Comparison of ENCODE assay signal across 11 cellular contexts in the genomic region with DNA sequence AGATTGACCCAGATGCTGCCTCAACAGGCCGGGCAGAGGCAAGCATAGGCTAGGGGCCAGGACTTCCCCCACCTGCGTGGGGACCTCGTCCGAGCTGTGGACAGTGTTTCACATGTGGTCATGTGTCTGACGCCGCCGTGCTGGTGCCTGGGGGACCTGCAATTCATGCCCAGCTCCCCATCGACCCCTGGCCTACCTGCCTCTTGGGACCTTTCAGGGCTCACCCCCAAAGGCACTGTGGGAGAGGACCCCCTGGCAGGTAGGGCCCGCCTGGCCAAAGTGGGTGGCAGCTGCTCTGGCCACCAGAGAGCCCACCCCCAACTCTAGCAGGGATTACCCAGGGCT. TPM values are rescaled to one million over a fixed set of nuclear protein-coding genes. Genes with fewer than 3 reads are reported as not detected.
DNase-seq lines count a peak whose midpoint lies in the region; ATAC-seq, FAIRE-seq and TF ChIP-seq lines count a peak whose summit lies in the region.
"Had no signal": no experiment of that assay in that cellular context is flagged by ENCODE, and none has a peak within 500 bp of the region (broad histone marks: within the 10 kb centered on the region; RNA-seq: fewer than 3 reads in every experiment).

No MANE protein-coding gene starts in this region.

- peaks cover 15 to 20% of the 10 kb centered on the region in 2 donors for H3K4me1 Mint-ChIP-seq in effector memory CD8-positive, alpha-beta T cell (ENCODE audit: low read depth in 2 of 2)
- H3K4me1 Mint-ChIP-seq in neural progenitor cell = peaks cover 50% of the 10 kb centered on the region
- peaks cover 20 to 38% (median 32%) of the 10 kb centered on the region in 7 donors for H3K4me1 Mint-ChIP-seq in naive thymus-derived CD4-positive, alpha-beta T cell

- peaks cover 91% of the 10 kb centered on the region for H4K20me1 ChIP-seq in BLaER1
- peaks cover 78% of the 10 kb centered on the region for H4K20me1 ChIP-seq in neural progenitor cell (ENCODE audit: low read depth)

- 79% methylated on average over 9 of the region's 9 CpGs; no CpG with 5 or more reads in 1 of the 2 donors for WGBS in transverse colon (ENCODE audit: low coverage in 1 of 2), 2 donors

- TF ChIP-seq CTCF in HL-60 (IDR thresholded peaks at IDR 0.05; ENCODE audit: insufficient read depth, low read length) = no peak
- TF ChIP-seq CTCF in neural progenitor cell (IDR thresholded peaks at IDR 0.05) = no peak
- TF ChIP-seq CTCF in transverse colon (IDR thresholded peaks at IDR 0.05) = no peak

- no peak for TF ChIP-seq EP300 in transverse colon (IDR thresholded peaks at IDR 0.05; ENCODE audit: low read depth)

- H3K27me3 Mint-ChIP-seq in effector memory CD8-positive, alpha-beta T cell = no peaks in the 10 kb centered on the region
- H3K27me3 Mint-ChIP-seq in neural progenitor cell (ENCODE audit: insufficient read depth, low read depth) = peaks cover 6% of the 10 kb centered on the region
- H3K27me3 Mint-ChIP-seq in naive thymus-derived CD4-positive, alpha-beta T cell = no peaks in the 10 kb centered on the region
- H3K27me3 Mint-ChIP-seq: CD4-positive, alpha-beta T cell; T-cell had no signal

- ATAC-seq in effector memory CD8-positive, alpha-beta T cell (replicated peaks) = no peak
- ATAC-seq in naive thymus-derived CD4-positive, alpha-beta T cell = no peak
- ATAC-seq: T-cell had no signal

- CTCF ChIA-PET in naive thymus-derived CD4-positive, alpha-beta T cell (lab: Charles Lee) = no interaction called here

- H3K27ac Mint-ChIP-seq in effector memory CD8-positive, alpha-beta T cell = peak overlapping the region; percentile 46 to 63
- H3K27ac Mint-ChIP-seq in neural progenitor cell = no peak overlapping the region
- peak overlapping the region in 1 of 9 donors; percentile 56 for H3K27ac Mint-ChIP-seq in naive thymus-derived CD4-positive, alpha-beta T cell
- H3K27ac Mint-ChIP-seq: CD4-positive, alpha-beta T cell; T-cell had no signal

- H3K4me2 ChIP-seq in BLaER1 = peak overlapping the region; percentile 99
- peak overlapping the region; percentile 66 for H3K4me2 ChIP-seq in neural progenitor cell

- peaks cover 81% of the 10 kb centered on the region for H3K4me1 ChIP-seq in BLaER1
- peaks cover 56% of the 10 kb centered on the region for H3K4me1 ChIP-seq in neural progenitor cell
- H3K4me1 ChIP-seq in naive thymus-derived CD4-positive, alpha-beta T cell (ENCODE audit: control insufficient read depth in 2 of 2, insufficient read depth in 2 of 2, low read length in 2 of 2) = peaks cover 11 to 27% of the 10 kb centered on the region in 2 donors
- H3K4me1 ChIP-seq in transverse colon = peaks cover 7 to 30% (median 24%) of the 10 kb centered on the region in 4 donors

- in situ Hi-C loops in transverse colon (cut with MboI; ENCODE audit: low pct_ligation_motif_present in 1 of 4, low pct_unique_long_range_greater_than_20kb in 1 of 4, low sequenced_read_pairs in 3 of 4) = no loop called here

- DNase-seq in HL-60 (ENCODE audit: low read depth in 1 of 2, low spot score in 1 of 2) (no peak), neural progenitor cell (ENCODE audit: low spot score) (no peak), SKM-1 treated with dmso at 0.1 percent for 144 hours (lab: John Stamatoyannopoulos, UW; ENCODE audit: unreplicated experiment) (no peak), urothelium cell line (ENCODE audit: low spot score) (no peak), transverse colon (no peak)
- DNase-seq in effector memory CD8-positive, alpha-beta T cell = no peak
- no peak for DNase-seq in naive thymus-derived CD4-positive, alpha-beta T cell

- H3F3A ChIP-seq in neural progenitor cell (ENCODE audit: low read depth) = peaks cover 33% of the 10 kb centered on the region

- H3K36me3 ChIP-seq in BLaER1 (peaks cover 37% of the 10 kb centered on the region), neural progenitor cell (no peaks in the 10 kb centered on the region), transverse colon (no peaks in the 10 kb centered on the region)
- peaks cover 0 to 15% (median 0%) of the 10 kb centered on the region in 3 experiments for H3K36me3 ChIP-seq in naive thymus-derived CD4-positive, alpha-beta T cell (ENCODE audit: control insufficient read depth in 2 of 3, insufficient read depth in 3 of 3, low read length in 3 of 3)

- H3K27ac ChIP-seq in BLaER1 = peak overlapping the region; percentile 95
- peak overlapping the region; percentile 58 for H3K27ac ChIP-seq in HL-60 (replicated peaks)
- H3K27ac ChIP-seq in neural progenitor cell = peak overlapping the region; percentile 19
- no peak overlapping the region for H3K27ac ChIP-seq in naive thymus-derived CD4-positive, alpha-beta T cell (ENCODE audit: low read depth, low read length)
- no peak overlapping the region for H3K27ac ChIP-seq in transverse colon

- POLR2A ChIA-PET in naive thymus-derived CD4-positive, alpha-beta T cell (lab: Charles Lee) = no interaction called here

- no peak overlapping the region for H2AFZ ChIP-seq in neural progenitor cell (replicated peaks)

- no peak overlapping the region for H3K4me3 Mint-ChIP-seq in effector memory CD8-positive, alpha-beta T cell
- peak overlapping the region; percentile 61 for H3K4me3 Mint-ChIP-seq in neural progenitor cell
- peak overlapping the region in 1 of 10 donors; percentile 34 for H3K4me3 Mint-ChIP-seq in naive thymus-derived CD4-positive, alpha-beta T cell
- H3K4me3 Mint-ChIP-seq: T-cell had no signal

- H3K4me3 ChIP-seq in BLaER1 = peak overlapping the region; percentile 96
- no peak overlapping the region for H3K4me3 ChIP-seq in HL-60 (replicated peaks; ENCODE audit: insufficient read depth, low read length)
- H3K4me3 ChIP-seq in neural progenitor cell = peak overlapping the region; percentile 6
- no peak overlapping the region for H3K4me3 ChIP-seq in naive thymus-derived CD4-positive, alpha-beta T cell (ENCODE audit: low read length)
- H3K4me3 ChIP-seq in transverse colon = no peak overlapping the region

- peak overlapping the region; percentile 87 for H3K9ac ChIP-seq in BLaER1
- H3K9ac ChIP-seq in neural progenitor cell = no peak overlapping the region

- FAIRE-seq in urothelium cell line (lab: Jason Lieb, UNC) = no peak
- FAIRE-seq: small intestine had no signal

- TF ChIP-seq POLR2A in transverse colon (IDR thresholded peaks at IDR 0.05) = no peak

- no peaks in the 10 kb centered on the region for H3K9me3 ChIP-seq in BLaER1
- no peaks in the 10 kb centered on the region for H3K9me3 ChIP-seq in neural progenitor cell (ENCODE audit: low read depth)
- no peaks in the 10 kb centered on the region for H3K9me3 ChIP-seq in naive thymus-derived CD4-positive, alpha-beta T cell (ENCODE audit: control insufficient read depth in 2 of 3, low read length in 3 of 3)
- no peaks in the 10 kb centered on the region for H3K9me3 ChIP-seq in transverse colon

- peaks cover 69% of the 10 kb centered on the region for H3K79me2 ChIP-seq in neural progenitor cell (ENCODE audit: low read depth)

- intact Hi-C loops in naive thymus-derived CD4-positive, alpha-beta T cell (cut with micrococcal nuclease) = no loop called here
- intact Hi-C loops in transverse colon (cut with DNase I; ENCODE audit: low total_unique reads) = no loop called here

- no peaks in the 10 kb centered on the region for H3K9me3 Mint-ChIP-seq in effector memory CD8-positive, alpha-beta T cell
- no peaks in the 10 kb centered on the region for H3K9me3 Mint-ChIP-seq in neural progenitor cell
- H3K9me3 Mint-ChIP-seq in naive thymus-derived CD4-positive, alpha-beta T cell = peaks cover 0 to under 1% (median 0%) of the 10 kb centered on the region in 11 donors
- H3K9me3 Mint-ChIP-seq: CD4-positive, alpha-beta T cell; T-cell had no signal

- H3K36me3 Mint-ChIP-seq in effector memory CD8-positive, alpha-beta T cell (ENCODE audit: insufficient read depth) = peaks cover 20% of the 10 kb centered on the region
- H3K36me3 Mint-ChIP-seq in neural progenitor cell = peaks cover 6% of the 10 kb centered on the region
- no peaks in the 10 kb centered on the region for H3K36me3 Mint-ChIP-seq in naive thymus-derived CD4-positive, alpha-beta T cell

- H3K27me3 ChIP-seq in BLaER1 (no peaks in the 10 kb centered on the region), HL-60 (ENCODE audit: insufficient read depth, poor library complexity, severe bottlenecking) (no peaks in the 10 kb centered on the region), neural progenitor cell (no peaks in the 10 kb centered on the region), transverse colon (no peaks in the 10 kb centered on the region)
- no peaks in the 10 kb centered on the region for H3K27me3 ChIP-seq in naive thymus-derived CD4-positive, alpha-beta T cell (ENCODE audit: control insufficient read depth in 2 of 2, insufficient read depth in 2 of 2, low read length in 2 of 2)

RNA-seq across cellular contexts. Expression of gene TMEM201, which starts 4.4 kb away (rescaled TPM):
- total RNA-seq in neural progenitor cell (ENCODE audit: low replicate concordance) (1.9 and 7.3 TPM in 2 replicates), transverse colon (10 to 100 TPM in 1 of 4 donors, 1 to 10 TPM in 3; 2.6 to 19.7 (median 6.0) TPM)
- total RNA-seq in naive thymus-derived CD4-positive, alpha-beta T cell = 10 to 100 TPM in 3 of 5 experiments, 1 to 10 TPM in 2; 9.0 to 18.5 (median 10.0) TPM
- 1 to 10 TPM; 1.0 to 3.3 TPM for polyA plus RNA-seq in naive thymus-derived CD4-positive, alpha-beta T cell

RNA-seq across cellular contexts. Expression of gene SLC25A33, which starts 53.9 kb away (rescaled TPM):
- 19.0 and 20.8 TPM in 2 replicates for total RNA-seq in neural progenitor cell (ENCODE audit: low replicate concordance)
- 1 to 10 TPM; 2.5 to 5.8 (median 3.9) TPM for total RNA-seq in naive thymus-derived CD4-positive, alpha-beta T cell
- polyA plus RNA-seq in naive thymus-derived CD4-positive, alpha-beta T cell = 1 to 10 TPM; 7.0 to 8.0 TPM
- 10 to 100 TPM in 1 of 4 donors, 1 to 10 TPM in 3; 4.9 to 12.5 (median 6.6) TPM for total RNA-seq in transverse colon

RNA-seq across cellular contexts. Expression of gene PIK3CD, which starts 58.4 kb away (rescaled TPM):
- total RNA-seq in neural progenitor cell (ENCODE audit: low replicate concordance) = 5.0 and 8.8 TPM in 2 replicates
- 100 to 1,000 TPM; 269 to 313 (median 283) TPM for total RNA-seq in naive thymus-derived CD4-positive, alpha-beta T cell
- 100 to 1,000 TPM in 1 of 2 donors, 10 to 100 TPM in 1; 74.9 to 174 TPM for polyA plus RNA-seq in naive thymus-derived CD4-positive, alpha-beta T cell
- 1 to 10 TPM in 3 of 4 donors, under 1 TPM in 1; 0.20 to 6.7 (median 4.1) TPM for total RNA-seq in transverse colon

Comparison
In these comparisons a context has a peak if more than half of its experiments do, and no peak if none do; other contexts are left out.
1. H3K27ac ChIP-seq: peak in BLaER1 (single experiment), HL-60 (single experiment) and neural progenitor cell (single experiment); none in naive thymus-derived CD4-positive, alpha-beta T cell (single experiment) and transverse colon (0 of 4).
2. H3K4me3 ChIP-seq: peak in BLaER1 (single experiment) and neural progenitor cell (single experiment); none in HL-60 (single experiment), naive thymus-derived CD4-positive, alpha-beta T cell (single experiment) and transverse colon (0 of 4).
3. RNA of gene PIK3CD, which starts 58.4 kb away (total RNA-seq): 269 to 313 TPM in naive thymus-derived CD4-positive, alpha-beta T cell; 0.20 to 6.7 TPM in transverse colon and 5.0 to 8.8 TPM in neural progenitor cell; every median in the first group is over 10 times any median in the second.